Comparison of ENCODE assay signal across 22 cellular contexts in genomic region chr1:15522551-15522950, GRCh38. TPM values are rescaled to one million over a fixed set of nuclear protein-coding genes. Genes with fewer than 3 reads are reported as not detected.
DNase-seq lines count a peak whose midpoint lies in the region; ATAC-seq and TF ChIP-seq lines count a peak whose summit lies in the region.
"Had no signal": no experiment of that assay in that cellular context is flagged by ENCODE, and none has a peak within 500 bp of the region (broad histone marks: within the 10 kb centered on the region; RNA-seq: fewer than 3 reads in every experiment).

No MANE protein-coding gene starts in this region.

- H3K27me3 ChIP-seq in IMR-90 (ENCODE audit: control insufficient read depth, insufficient read depth, low read length) (no peaks in the 10 kb centered on the region), neutrophil (no peaks in the 10 kb centered on the region), PC-9 (ENCODE audit: insufficient read depth, low read depth) (no peaks in the 10 kb centered on the region)
- H3K27me3 ChIP-seq: SJCRH30, vagina had no signal

- H3K56ac ChIP-seq in IMR-90 (ENCODE audit: extremely low read depth, insufficient read depth, low read length) = no peak overlapping the region

- H2AK5ac ChIP-seq in IMR-90 (ENCODE audit: low read depth, low read length) = no peak overlapping the region

- H3F3A ChIP-seq in PC-9 (ENCODE audit: insufficient read depth, low read depth) = peaks cover 17% of the 10 kb centered on the region

- H4K8ac ChIP-seq in IMR-90 (ENCODE audit: low read depth in 2 of 2, low read length in 2 of 2) = no peak overlapping the region

- intact Hi-C loops in activated CD4-positive, alpha-beta T cell treated with anti-CD3 and anti-CD28 coated beads, Interleukin-2, amount 10 ng/mL, durations not matched to agents 24 days and 14 days (cut with micrococcal nuclease) = no loop called here
- intact Hi-C loops in activated CD4-positive, alpha-beta T cell treated with anti-CD3 and anti-CD28 coated beads for 36 hours (cut with DNase I, micrococcal nuclease) = loop anchor here in 1 of 2 experiments (10.0 kb wide), 1 partner anchor 1788 kb away; no protein-coding TSS in a partner anchor
- intact Hi-C loops in IMR-90 (cut with micrococcal nuclease) (loop anchor here (5.0 kb wide), 1 partner anchor 200 kb away; no protein-coding TSS in a partner anchor), PC-9 (cut with micrococcal nuclease; ENCODE audit: unreplicated experiment) (loop anchor here (10.0 kb wide), 4 partner anchors 168 to 622 kb away; partner anchors contain the start of gene TMEM51)

- no peak overlapping the region for H3K27ac Mint-ChIP-seq in activated CD4-positive, alpha-beta T cell treated with anti-CD3 and anti-CD28 coated beads, Interleukin-2, amount 10 ng/mL, durations not matched to agents 24 days and 14 days
- H3K27ac Mint-ChIP-seq in activated CD4-positive, alpha-beta T cell treated with anti-CD3 and anti-CD28 coated beads for 36 hours = no peak overlapping the region
- H3K27ac Mint-ChIP-seq in activated naive CD8-positive, alpha-beta T cell treated with anti-CD3 and anti-CD28 coated beads for 36 hours = no peak overlapping the region

- POLR2A ChIA-PET in activated CD4-positive, alpha-beta T cell treated with anti-CD3 and anti-CD28 coated beads for 36 hours (lab: Charles Lee) = no interaction called here
- POLR2A ChIA-PET in IMR-90 (lab: Charles Lee; ENCODE audit: unreplicated experiment) (no interaction called here), PC-9 (lab: Charles Lee; ENCODE audit: unreplicated experiment) (no interaction called here)

- H3K23ac ChIP-seq in IMR-90 (ENCODE audit: low read depth, low read length) = no peak overlapping the region

- H4K91ac ChIP-seq in IMR-90 (ENCODE audit: insufficient read depth, low read depth, low read length) = no peak overlapping the region

- H3K4me1 ChIP-seq in IMR-90 (ENCODE audit: control insufficient read depth, insufficient read depth, low read length) = peaks cover 2% of the 10 kb centered on the region
- H3K4me1 ChIP-seq in neutrophil (ENCODE audit: control insufficient read depth in 1 of 2, insufficient read depth in 1 of 2, low read depth in 1 of 2, low read length in 1 of 2) = peaks cover 32 to 34% of the 10 kb centered on the region in 2 experiments
- H3K4me1 ChIP-seq in PC-9 (replicated peaks; ENCODE audit: insufficient read depth) = peaks cover 7% of the 10 kb centered on the region

- BruUV-seq in IMR-90 (replicated peaks; lab: Mats Ljungman, UMichigan) (no TSS peak), PC-9 (replicated peaks; lab: Mats Ljungman, UMichigan) (no TSS peak)

- H4K20me1 ChIP-seq in IMR-90 (ENCODE audit: insufficient read depth, low read length) (no peaks in the 10 kb centered on the region; the same call in none of the 2 replicates), PC-9 (ENCODE audit: insufficient read depth) (no peaks in the 10 kb centered on the region)

- H2AFZ ChIP-seq in IMR-90 (replicated peaks; ENCODE audit: low read length, poor library complexity) (no peak overlapping the region), PC-9 (no peak overlapping the region)

- H2BK20ac ChIP-seq in IMR-90 (ENCODE audit: low read depth, low read length) = no peak overlapping the region

- H3K9me3 ChIP-seq in IMR-90 (ENCODE audit: control insufficient read depth, insufficient read depth, low read length) = no peaks in the 10 kb centered on the region
- H3K9me3 ChIP-seq in neutrophil = no peaks in the 10 kb centered on the region
- no peaks in the 10 kb centered on the region for H3K9me3 ChIP-seq in PC-9 (ENCODE audit: insufficient read depth, low read depth)
- H3K9me3 ChIP-seq: Caco-2, SJCRH30, vagina had no signal

- peaks cover 53% of the 10 kb centered on the region for H3K4me1 Mint-ChIP-seq in activated CD4-positive, alpha-beta T cell treated with anti-CD3 and anti-CD28 coated beads, Interleukin-2, amount 10 ng/mL, durations not matched to agents 24 days and 14 days
- H3K4me1 Mint-ChIP-seq in activated CD4-positive, alpha-beta T cell treated with anti-CD3 and anti-CD28 coated beads for 36 hours = peaks cover 38% of the 10 kb centered on the region
- H3K4me1 Mint-ChIP-seq in activated naive CD8-positive, alpha-beta T cell treated with anti-CD3 and anti-CD28 coated beads for 36 hours = peaks cover 31% of the 10 kb centered on the region

- H3K27ac ChIP-seq in IMR-90 (ENCODE audit: insufficient read depth, low read length) (no peak overlapping the region), neutrophil (peak overlapping the region; percentile 99), PC-9 (no peak overlapping the region)
- H3K27ac ChIP-seq: SJCRH30 had no signal

- in situ Hi-C loops in IMR-90 (cut with MboI; ENCODE audit: low sequenced_read_pairs) = no loop called here

- no peak overlapping the region for H3K4ac ChIP-seq in IMR-90 (ENCODE audit: low read depth, low read length)

- TF ChIP-seq POLR2A in IMR-90 (IDR thresholded peaks at IDR 0.05; ENCODE audit: low read depth, low read length) = no peak; the same call in 1 of the 2 replicates

- peak overlapping the region; percentile 99 for H3K4me3 Mint-ChIP-seq in activated CD4-positive, alpha-beta T cell treated with anti-CD3 and anti-CD28 coated beads, Interleukin-2, amount 10 ng/mL, durations not matched to agents 24 days and 14 days
- H3K4me3 Mint-ChIP-seq in activated CD4-positive, alpha-beta T cell treated with anti-CD3 and anti-CD28 coated beads for 36 hours = no peak overlapping the region
- H3K4me3 Mint-ChIP-seq in activated naive CD8-positive, alpha-beta T cell treated with anti-CD3 and anti-CD28 coated beads for 36 hours = peak overlapping the region; percentile 34

- no peaks in the 10 kb centered on the region for H3K9me3 Mint-ChIP-seq in activated CD4-positive, alpha-beta T cell treated with anti-CD3 and anti-CD28 coated beads, Interleukin-2, amount 10 ng/mL, durations not matched to agents 24 days and 14 days
- H3K9me3 Mint-ChIP-seq in activated CD4-positive, alpha-beta T cell treated with anti-CD3 and anti-CD28 coated beads for 36 hours (ENCODE audit: low read depth) = no peaks in the 10 kb centered on the region
- no peaks in the 10 kb centered on the region for H3K9me3 Mint-ChIP-seq in activated naive CD8-positive, alpha-beta T cell treated with anti-CD3 and anti-CD28 coated beads for 36 hours
- H3K9me3 Mint-ChIP-seq: effector memory CD8-positive, alpha-beta T cell; memory B cell had no signal

- H3K9me1 ChIP-seq in IMR-90 (ENCODE audit: insufficient read depth, low read length) = peaks cover 10% of the 10 kb centered on the region

- H2BK5ac ChIP-seq in IMR-90 (ENCODE audit: low read depth, low read length, poor library complexity, severe bottlenecking) = no peak overlapping the region

- H3K36me3 ChIP-seq in IMR-90 (ENCODE audit: control insufficient read depth, insufficient read depth, low read length) = no peaks in the 10 kb centered on the region; the same call in 1 of the 2 replicates
- peaks cover 6% of the 10 kb centered on the region for H3K36me3 ChIP-seq in neutrophil
- no peaks in the 10 kb centered on the region for H3K36me3 ChIP-seq in PC-9 (ENCODE audit: low read depth)
- H3K36me3 ChIP-seq: vagina had no signal

- peak overlapping the region; percentile 39 for H2AK9ac ChIP-seq in IMR-90 (replicated peaks; ENCODE audit: low read depth, low read length, poor library complexity)

- no peak overlapping the region for H2BK15ac ChIP-seq in IMR-90 (ENCODE audit: low read depth, low read length)

- H3K36me3 Mint-ChIP-seq in activated CD4-positive, alpha-beta T cell treated with anti-CD3 and anti-CD28 coated beads, Interleukin-2, amount 10 ng/mL, durations not matched to agents 24 days and 14 days (ENCODE audit: low read depth) = peaks cover 23% of the 10 kb centered on the region
- H3K36me3 Mint-ChIP-seq in activated CD4-positive, alpha-beta T cell treated with anti-CD3 and anti-CD28 coated beads for 36 hours (ENCODE audit: low read depth) = peaks cover 2% of the 10 kb centered on the region
- H3K36me3 Mint-ChIP-seq in activated naive CD8-positive, alpha-beta T cell treated with anti-CD3 and anti-CD28 coated beads for 36 hours = no peaks in the 10 kb centered on the region

- dilution Hi-C loops in IMR-90 (cut with HindIII; ENCODE audit: low sequenced_read_pairs, unreplicated experiment) = no loop called here

- no peak for TF ChIP-seq RAD21 in IMR-90 (IDR thresholded peaks at IDR 0.05; ENCODE audit: low read length)

- H3K4me2 ChIP-seq in IMR-90 (ENCODE audit: low read depth, low read length) (no peak overlapping the region), PC-9 (no peak overlapping the region)

- no peak overlapping the region for H2BK120ac ChIP-seq in IMR-90 (ENCODE audit: low read depth, low read length)

- H3K9ac ChIP-seq in IMR-90 (ENCODE audit: low read depth, low read length) = no peak overlapping the region

- H3K14ac ChIP-seq in IMR-90 (replicated peaks; ENCODE audit: low read depth, low read length) = no peak overlapping the region

- H3K4me3 ChIP-seq in IMR-90 (ENCODE audit: insufficient read depth, low read depth, low read length) (no peak overlapping the region), neutrophil (ENCODE audit: low read depth in 1 of 2, low read length in 1 of 2) (no peak overlapping the region), PC-9 (no peak overlapping the region)

- H4K5ac ChIP-seq in IMR-90 (ENCODE audit: low read depth, low read length) = no peak overlapping the region

- H3K27me3 Mint-ChIP-seq in activated CD4-positive, alpha-beta T cell treated with anti-CD3 and anti-CD28 coated beads, Interleukin-2, amount 10 ng/mL, durations not matched to agents 24 days and 14 days = no peaks in the 10 kb centered on the region
- H3K27me3 Mint-ChIP-seq in activated CD4-positive, alpha-beta T cell treated with anti-CD3 and anti-CD28 coated beads for 36 hours = no peaks in the 10 kb centered on the region
- no peaks in the 10 kb centered on the region for H3K27me3 Mint-ChIP-seq in activated naive CD8-positive, alpha-beta T cell treated with anti-CD3 and anti-CD28 coated beads for 36 hours
- H3K27me3 Mint-ChIP-seq: effector memory CD8-positive, alpha-beta T cell; memory B cell had no signal

- H3K9me2 ChIP-seq in PC-9 (ENCODE audit: insufficient read depth) = no peaks in the 10 kb centered on the region

- no peak overlapping the region for H3K18ac ChIP-seq in IMR-90 (ENCODE audit: low read depth, low read length)

- TF ChIP-seq CTCF in IMR-90 (conservative IDR thresholded peaks at IDR 0.05; ENCODE audit: low read depth, low read length) (no peak), neutrophil (IDR thresholded peaks at IDR 0.05) (no peak), PC-9 (conservative IDR thresholded peaks at IDR 0.05) (no peak)

- 92% methylated on average over 3 of the region's 4 CpGs; no CpG with 5 or more reads in 1 of the 2 experiments for WGBS in IMR-90 (ENCODE audit: extremely low coverage in 2 of 2, insufficient read length in 1 of 2), 2 experiments

- CTCF ChIA-PET in activated CD4-positive, alpha-beta T cell treated with anti-CD3 and anti-CD28 coated beads for 36 hours (lab: Charles Lee) = no interaction called here
- CTCF ChIA-PET in IMR-90 (lab: Yijun Ruan, JAX) = no interaction called here
- CTCF ChIA-PET in PC-9 (lab: Charles Lee) = no interaction called here

- DNase-seq in activated CD4-positive, alpha-beta T cell treated with anti-CD3 and anti-CD28 coated beads, Interleukin-2, amount 10 ng/mL, durations not matched to agents 24 days and 14 days = no peak
- DNase-seq in activated CD4-positive, alpha-beta T cell treated with anti-CD3 and anti-CD28 coated beads for 36 hours = no peak
- no peak for DNase-seq in IMR-90
- no peak for DNase-seq in activated naive CD8-positive, alpha-beta T cell treated with anti-CD3 and anti-CD28 coated beads for 36 hours
- DNase-seq in stimulated activated naive CD4-positive, alpha-beta T cell (lab: John Stamatoyannopoulos, UW) = no peak
- no peak for DNase-seq in germinal center (ENCODE audit: low spot score)
- no peak for DNase-seq in PC-9
- DNase-seq: anterior cingulate cortex; Caco-2; effector memory CD8-positive, alpha-beta T cell; NCI-H1694; NCI-H226; retina; SJCRH30 had no signal

- ATAC-seq in activated CD4-positive, alpha-beta T cell treated with anti-CD3 and anti-CD28 coated beads for 36 hours = no peak
- ATAC-seq in IMR-90 (ENCODE audit: low read depth) = no peak
- ATAC-seq: effector memory CD8-positive, alpha-beta T cell had no signal

- H3K79me2 ChIP-seq in PC-9 (ENCODE audit: low read depth) = peaks cover 4% of the 10 kb centered on the region; the same call in 1 of the 2 replicates

- peaks cover 5 to 22% of the 10 kb centered on the region in 2 experiments; a peak in 3 of 4 replicates for H3K79me1 ChIP-seq in IMR-90 (ENCODE audit: low read depth in 1 of 2, low read length in 2 of 2)

RNA-seq across cellular contexts. Expression of gene CASP9, which starts 1.5 kb away (rescaled TPM):
- 15.7 and 17.3 TPM in 2 replicates for total RNA-seq in activated CD4-positive, alpha-beta T cell treated with anti-CD3 and anti-CD28 coated beads, Interleukin-2, amount 10 ng/mL, durations not matched to agents 24 days and 14 days
- 1 to 10 TPM; 7.6 to 9.6 TPM for total RNA-seq in activated CD4-positive, alpha-beta T cell treated with anti-CD3 and anti-CD28 coated beads for 36 hours
- total RNA-seq in IMR-90 (2012; rRNA removed) (5.3 and 7.0 TPM in 2 replicates), PC-9 (2021) (12.4 and 16.6 TPM in 2 replicates)
- 7.8 and 8.3 TPM in 2 replicates for polyA plus RNA-seq in IMR-90 (2012; rRNA removed)
- 8.0 and 8.7 TPM in 2 replicates for polyA plus RNA-seq in IMR-90 (2012; cell fraction: cytosol; rRNA removed)
- polyA plus RNA-seq in IMR-90 (2012; cell fraction: nucleus; rRNA removed; ENCODE audit: low replicate concordance) = 19.8 and 20.6 TPM in 2 replicates
- total RNA-seq in activated naive CD8-positive, alpha-beta T cell treated with anti-CD3 and anti-CD28 coated beads for 36 hours = 1 to 10 TPM; 6.5 to 9.1 TPM

RNA-seq across cellular contexts. Expression of gene DNAJC16, which starts 4.1 kb away (rescaled TPM):
- total RNA-seq in activated CD4-positive, alpha-beta T cell treated with anti-CD3 and anti-CD28 coated beads, Interleukin-2, amount 10 ng/mL, durations not matched to agents 24 days and 14 days = 15.4 and 16.3 TPM in 2 replicates
- total RNA-seq in activated CD4-positive, alpha-beta T cell treated with anti-CD3 and anti-CD28 coated beads for 36 hours = 10 to 100 TPM; 10.9 to 14.1 TPM
- total RNA-seq in IMR-90 (2012; rRNA removed) = 12.5 and 13.1 TPM in 2 replicates
- polyA plus RNA-seq in IMR-90 (2012; rRNA removed) = 6.9 and 8.0 TPM in 2 replicates
- polyA plus RNA-seq in IMR-90 (2012; cell fraction: cytosol; rRNA removed) = 2.5 TPM in 2 replicates
- polyA plus RNA-seq in IMR-90 (2012; cell fraction: nucleus; rRNA removed; ENCODE audit: low replicate concordance) = 4.5 and 13.3 TPM in 2 replicates
- 10 to 100 TPM; 12.2 to 12.8 TPM for total RNA-seq in activated naive CD8-positive, alpha-beta T cell treated with anti-CD3 and anti-CD28 coated beads for 36 hours
- total RNA-seq in PC-9 (2021) = 12.0 and 18.8 TPM in 2 replicates

RNA-seq across cellular contexts. Expression of gene CELA2B, which starts 46.6 kb away (rescaled TPM):
- not detected in 2 replicates for total RNA-seq in activated CD4-positive, alpha-beta T cell treated with anti-CD3 and anti-CD28 coated beads, Interleukin-2, amount 10 ng/mL, durations not matched to agents 24 days and 14 days
- not detected for total RNA-seq in activated CD4-positive, alpha-beta T cell treated with anti-CD3 and anti-CD28 coated beads for 36 hours
- not detected in 2 replicates for total RNA-seq in IMR-90 (2012; rRNA removed)
- polyA plus RNA-seq in IMR-90 (2012; rRNA removed) = not detected in 2 replicates
- polyA plus RNA-seq in IMR-90 (2012; cell fraction: cytosol; rRNA removed) = 0.05 TPM in 1 of 2 replicates, not detected in the other
- polyA plus RNA-seq in IMR-90 (2012; cell fraction: nucleus; rRNA removed; ENCODE audit: low replicate concordance) = not detected in 2 replicates
- total RNA-seq in activated naive CD8-positive, alpha-beta T cell treated with anti-CD3 and anti-CD28 coated beads for 36 hours = not detected
- total RNA-seq in PC-9 (2021) = not detected in 2 replicates
- total RNA-seq: A673, Caco-2, chondrocyte, HT-29, kidney epithelial cell, MCF 10A, vagina had no signal
